In the genomic region with DNA sequence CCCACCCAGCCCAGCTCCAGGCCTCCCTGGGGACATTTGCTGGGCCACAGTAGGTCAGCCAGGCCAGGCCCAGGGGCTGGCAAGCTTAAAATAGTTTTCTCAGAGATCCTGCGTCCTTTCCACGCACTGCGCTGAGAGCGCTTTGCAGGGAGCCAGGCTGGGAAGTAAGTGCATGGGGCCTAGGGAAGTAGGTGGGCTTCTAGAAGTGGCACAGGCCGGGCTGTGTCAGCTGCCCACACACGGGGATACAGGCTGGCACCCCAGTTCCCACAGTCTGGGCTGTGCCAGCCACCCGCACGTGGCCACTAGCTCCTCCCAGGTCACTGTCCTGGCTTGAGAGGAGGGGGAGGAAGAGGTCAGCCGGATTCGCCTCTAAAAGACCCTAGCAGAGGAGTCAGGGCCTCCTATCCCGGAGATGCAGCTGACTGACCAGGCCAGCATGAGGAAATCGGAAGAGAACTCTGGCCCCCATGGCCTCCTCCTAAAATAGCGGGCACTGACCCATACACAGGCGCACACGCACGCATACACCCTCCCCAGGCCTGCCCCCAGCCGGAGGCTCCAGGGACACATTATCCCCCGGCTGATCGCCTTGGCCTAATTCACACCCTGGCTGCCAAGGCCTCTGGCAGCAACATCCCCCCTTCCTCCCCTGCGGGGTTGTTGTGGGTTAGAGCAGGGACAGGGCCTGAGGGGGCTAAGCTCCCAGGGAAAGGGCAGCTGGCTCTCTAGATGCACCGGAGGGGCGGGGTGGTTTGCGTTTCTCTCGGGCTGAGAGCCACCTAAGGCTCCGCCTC, we compare ENCODE assay signal across 1 cellular context.
TF ChIP-seq lines count a peak whose summit lies in the region.

No MANE protein-coding gene starts in this region.

TF ChIP-seq in HCT116, 20 proteins besides CTCF, POLR2A, EP300 and RAD21 (continued from another document):
- no peak for TF ChIP-seq REST (IDR thresholded peaks at IDR 0.05; ENCODE audit: low read depth)
- TF ChIP-seq CEBPB (IDR thresholded peaks at IDR 0.05; ENCODE audit: low read depth), result no peak
